Comparison of ENCODE assay signal across 8 cellular contexts in genomic region chr15:80059786-80060489, GRCh38. TPM values are rescaled to one million over a fixed set of nuclear protein-coding genes. Genes with fewer than 3 reads are reported as not detected.
DNase-seq lines count a peak whose midpoint lies in the region; ATAC-seq and TF ChIP-seq lines count a peak whose summit lies in the region.

No MANE protein-coding gene starts in this region.

- peak; percentile 76 for ATAC-seq in HCT116
- ATAC-seq in stimulated activated effector memory CD8-positive, alpha-beta T cell treated with anti-CD3 and anti-CD28 coated beads, Interleukin-12 subunit alpha, Interleukin-12 subunit beta, amount 100 ng/mL, for 72 hours: peak; percentile 80

- H3K27me3 ChIP-seq in HCT116 (ENCODE audit: insufficient read depth, low read length) (no peaks in the 10 kb centered on the region), MM.1S (replicated peaks; ENCODE audit: insufficient read depth, low read length) (no peaks in the 10 kb centered on the region), endocrine pancreas (ENCODE audit: control insufficient read depth, insufficient read depth, low read length) (no peaks in the 10 kb centered on the region)

- peaks cover 31% of the 10 kb centered on the region for H3K4me1 Mint-ChIP-seq in stimulated activated effector memory CD8-positive, alpha-beta T cell treated with anti-CD3 and anti-CD28 coated beads, Interleukin-12 subunit alpha, Interleukin-12 subunit beta, amount 100 ng/mL, for 72 hours

- H4K20me1 ChIP-seq in HCT116 (ENCODE audit: insufficient read depth) (no peaks in the 10 kb centered on the region), MM.1S (ENCODE audit: insufficient read depth, low read length) (0 out of 2 replicates have a peak, but pooled peaks cover 8% of the 10 kb centered on the region)

- H3K9me2 ChIP-seq in HCT116 (ENCODE audit: insufficient read depth) (no peaks in the 10 kb centered on the region), MM.1S (replicated peaks; ENCODE audit: insufficient read depth, low read length) (no peaks in the 10 kb centered on the region)

- H3K27ac Mint-ChIP-seq in stimulated activated effector memory CD8-positive, alpha-beta T cell treated with anti-CD3 and anti-CD28 coated beads, Interleukin-12 subunit alpha, Interleukin-12 subunit beta, amount 100 ng/mL, for 72 hours: peak overlapping the region; percentile 93

- H3K9me3 ChIP-seq in HCT116 (ENCODE audit: control insufficient read depth in 1 of 2, insufficient read depth in 1 of 2, low read depth in 1 of 2, low read length in 2 of 2) (no peaks in the 10 kb centered on the region), MM.1S (replicated peaks; ENCODE audit: insufficient read depth, low read length) (no peaks in the 10 kb centered on the region), endocrine pancreas (ENCODE audit: control insufficient read depth, low read length) (no peaks in the 10 kb centered on the region), mesodermal cell (ENCODE audit: control insufficient read depth, low read length) (no peaks in the 10 kb centered on the region)

- RAD21 ChIA-PET in HCT116 (lab: Charles Lee; ENCODE audit: low non-redundant PET in 1 of 2, low total read pairs in 2 of 2, uncharacterized antibody in 2 of 2, unreplicated experiment in 2 of 2): interaction anchor here in 1 of 2 experiments (1.0 kb wide), 1 partner anchor 12 kb away, joined by 3 read pairs; no protein-coding TSS in a partner anchor

- TF ChIP-seq CTCF in HCT116 (IDR thresholded peaks at IDR 0.05 in 2 of 3, conservative IDR thresholded peaks at IDR 0.05 in 1 of 3; ENCODE audit: borderline replicate concordance in 1 of 3, insufficient read depth in 1 of 3, low read depth in 2 of 3, low read length in 2 of 3): no peak
- no peak for TF ChIP-seq CTCF in MM.1S (IDR thresholded peaks at IDR 0.05; ENCODE audit: low read length)

- 0% methylated on average over 40 to 60 of the region's 72 CpGs for WGBS in mesodermal cell (ENCODE audit: insufficient coverage in 2 of 2), 2 experiments

- H2AFZ ChIP-seq in HCT116 (ENCODE audit: low read depth, low read length, poor library complexity, severe bottlenecking): no peak overlapping the region
- peak overlapping the region; percentile 53 for H2AFZ ChIP-seq in MM.1S (ENCODE audit: low read length)

- no TSS peak for BruUV-seq in HCT116 (replicated peaks; lab: Mats Ljungman, UMichigan)

- no peak for TF ChIP-seq RAD21 in HCT116 (IDR thresholded peaks at IDR 0.05; ENCODE audit: low read depth)

- H3K4me3 ChIP-seq in HCT116 (replicated peaks in 1 of 2; ENCODE audit: low read depth in 1 of 2, low read length in 2 of 2) (peak overlapping the region; percentile 62 to 73), MM.1S (ENCODE audit: low read length) (peak overlapping the region; percentile 85), endocrine pancreas (ENCODE audit: control insufficient read depth, insufficient read depth, low read length) (peak overlapping the region; percentile 98), mesodermal cell (ENCODE audit: extremely low read depth, insufficient read depth, low read length, poor library complexity, severe bottlenecking) (peak overlapping the region; percentile 69)

- DNase-seq in activated CD4-positive, CD25-positive, alpha-beta regulatory T cell (lab: John Stamatoyannopoulos, UW): peak; percentile 74 to 82 (median 76)
- DNase-seq in activated CD4-positive, CD25-positive, alpha-beta regulatory T cell treated with anti-CD3 and anti-CD28 coated beads, Interleukin-2, amount 50 U/mL, for 72 hours: no peak
- DNase-seq in HCT116 (ENCODE audit: low read depth, low spot score) (peak; percentile 32), MM.1S (peak; percentile 71), UCSD-AML1 (lab: John Stamatoyannopoulos, UW; ENCODE audit: unreplicated experiment) (peak; percentile 89)
- DNase-seq in stimulated activated effector memory CD8-positive, alpha-beta T cell treated with anti-CD3 and anti-CD28 coated beads, Interleukin-12 subunit alpha, Interleukin-12 subunit beta, amount 100 ng/mL, for 72 hours (ENCODE audit: low spot score in 2 of 2): no peak

- intact Hi-C loops in HCT116 (cut with micrococcal nuclease): no loop called here

- H3K9ac ChIP-seq in HCT116 (ENCODE audit: low read length) (peak overlapping the region; percentile 72), MM.1S (ENCODE audit: low read length) (peak overlapping the region; percentile 87), endocrine pancreas (ENCODE audit: control insufficient read depth, insufficient read depth, low read length) (peak overlapping the region; percentile 72)

- H3K79me2 ChIP-seq in HCT116 (ENCODE audit: insufficient read depth, low read length) (peaks cover 50% of the 10 kb centered on the region), MM.1S (ENCODE audit: low read length) (peaks cover 50% of the 10 kb centered on the region)

- H3K9me3 Mint-ChIP-seq in stimulated activated effector memory CD8-positive, alpha-beta T cell treated with anti-CD3 and anti-CD28 coated beads, Interleukin-12 subunit alpha, Interleukin-12 subunit beta, amount 100 ng/mL, for 72 hours: no peaks in the 10 kb centered on the region

- TF ChIP-seq POLR2A in HCT116 (IDR thresholded peaks at IDR 0.05; ENCODE audit: borderline replicate concordance, extremely low read depth, insufficient read depth, insufficient read length): no peak

- no peaks in the 10 kb centered on the region for H3K36me3 ChIP-seq in HCT116 (ENCODE audit: control insufficient read depth in 1 of 2, insufficient read depth in 2 of 2, low read length in 2 of 2)
- H3K36me3 ChIP-seq in MM.1S (replicated peaks; ENCODE audit: insufficient read depth, low read length): no peaks in the 10 kb centered on the region
- H3K36me3 ChIP-seq in endocrine pancreas (ENCODE audit: control insufficient read depth, insufficient read depth, low read length): no peaks in the 10 kb centered on the region
- H3K36me3 ChIP-seq in mesodermal cell (ENCODE audit: control insufficient read depth, insufficient read depth, low read length): no peaks in the 10 kb centered on the region

- peaks cover 5 to 13% of the 10 kb centered on the region in 2 experiments; a peak in 3 of 4 replicates for H3K4me1 ChIP-seq in HCT116 (ENCODE audit: control insufficient read depth in 1 of 2, insufficient read depth in 2 of 2, low read length in 2 of 2)
- H3K4me1 ChIP-seq in MM.1S (ENCODE audit: low read length): peaks cover 47% of the 10 kb centered on the region
- H3K4me1 ChIP-seq in endocrine pancreas (ENCODE audit: control insufficient read depth, insufficient read depth, low read length): peaks cover 21% of the 10 kb centered on the region
- H3K4me1 ChIP-seq in mesodermal cell (ENCODE audit: control insufficient read depth, insufficient read depth, low read length, poor library complexity, severe bottlenecking): peaks cover 2% of the 10 kb centered on the region

- peaks cover 11% of the 10 kb centered on the region for H3K36me3 Mint-ChIP-seq in stimulated activated effector memory CD8-positive, alpha-beta T cell treated with anti-CD3 and anti-CD28 coated beads, Interleukin-12 subunit alpha, Interleukin-12 subunit beta, amount 100 ng/mL, for 72 hours

- peak overlapping the region; percentile 93 for H3K27ac ChIP-seq in HCT116 (ENCODE audit: low read depth, low read length)
- H3K27ac ChIP-seq in MM.1S (ENCODE audit: low read length): peak overlapping the region; percentile 85
- peak overlapping the region; percentile 93 for H3K27ac ChIP-seq in mesodermal cell (ENCODE audit: low read depth, low read length, severe bottlenecking)

- H3F3A ChIP-seq in MM.1S (ENCODE audit: insufficient read depth, low read length): peaks cover 38% of the 10 kb centered on the region

- POLR2A ChIA-PET in HCT116 (lab: Charles Lee): interaction anchor here (1.3 to 2.3 kb wide), 2 partner anchors 10 to 12 kb away, joined by 3 to 8 read pairs; no protein-coding TSS in a partner anchor

- peak overlapping the region; percentile 92 for H3K4me3 Mint-ChIP-seq in stimulated activated effector memory CD8-positive, alpha-beta T cell treated with anti-CD3 and anti-CD28 coated beads, Interleukin-12 subunit alpha, Interleukin-12 subunit beta, amount 100 ng/mL, for 72 hours

- CTCF ChIA-PET in HCT116 (lab: Charles Lee): interaction anchor here (0.5 to 1.4 kb wide), 2 partner anchors 13 to 33 kb away, joined by 3 read pairs; no protein-coding TSS in a partner anchor

- H3K4me2 ChIP-seq in HCT116 (ENCODE audit: low read length): peak overlapping the region; percentile 98
- H3K4me2 ChIP-seq in MM.1S (ENCODE audit: low read depth, low read length): peak overlapping the region; percentile 74; the same call in 1 of the 2 replicates

TF ChIP-seq in HCT116, 20 proteins besides CTCF, POLR2A, EP300 and RAD21:
- TF ChIP-seq, protein P1, sequence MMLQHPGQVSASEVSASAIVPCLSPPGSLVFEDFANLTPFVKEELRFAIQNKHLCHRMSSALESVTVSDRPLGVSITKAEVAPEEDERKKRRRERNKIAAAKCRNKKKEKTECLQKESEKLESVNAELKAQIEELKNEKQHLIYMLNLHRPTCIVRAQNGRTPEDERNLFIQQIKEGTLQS (IDR thresholded peaks at IDR 0.05): no peak
- TF ChIP-seq POLR2AphosphoS5 (IDR thresholded peaks at IDR 0.05; ENCODE audit: low read depth, low read length) (peak; percentile 68), MAX (IDR thresholded peaks at IDR 0.05) (peak; percentile 33), SP1 (IDR thresholded peaks at IDR 0.05; ENCODE audit: low read depth) (peak; percentile 8; the same call in 1 of the 2 replicates), ELF1 (IDR thresholded peaks at IDR 0.05; ENCODE audit: borderline replicate concordance, low read depth) (no peak), EGR1 (IDR thresholded peaks at IDR 0.05; ENCODE audit: low read depth) (peak; percentile 44; the same call in 1 of the 2 replicates), ZFX (IDR thresholded peaks at IDR 0.05) (peak; percentile 90), YY1 (IDR thresholded peaks at IDR 0.05; ENCODE audit: extremely low read depth, insufficient replicate concordance, low read depth, low read length) (peak; percentile 2)

RNA-seq across cellular contexts. Expression of gene ZFAND6, which starts 0.5 kb away (rescaled TPM):
- total RNA-seq in HCT116 (2021; ENCODE audit: unreplicated experiment): 51.3 TPM
- 38.6 and 50.2 TPM in 2 replicates for polyA plus RNA-seq in HCT116 (2012)
- polyA plus RNA-seq in mesodermal cell (2013, experiment 1 of 2): 132 TPM
- 132 TPM for polyA plus RNA-seq in mesodermal cell (2013, experiment 2 of 2)

Comparison
In these comparisons a context has a peak if more than half of its experiments do, and no peak if none do; other contexts are left out.
1. DNase-seq: peak in activated CD4-positive, CD25-positive, alpha-beta regulatory T cell (4 of 4), HCT116 (single experiment), MM.1S (single experiment) and UCSD-AML1 (single experiment); none in activated CD4-positive, CD25-positive, alpha-beta regulatory T cell treated with anti-CD3 and anti-CD28 coated beads, Interleukin-2, amount 50 U/mL, for 72 hours (single experiment) and stimulated activated effector memory CD8-positive, alpha-beta T cell treated with anti-CD3 and anti-CD28 coated beads, Interleukin-12 subunit alpha, Interleukin-12 subunit beta, amount 100 ng/mL, for 72 hours (0 of 2).
2. Peak in every context shown above with its lines, with median percentiles within 50 percentile points of each other: H3K27ac ChIP-seq, H3K4me3 ChIP-seq and H3K9ac ChIP-seq.